Comparison of ENCODE assay signal across 17 cellular contexts in the genomic region with DNA sequence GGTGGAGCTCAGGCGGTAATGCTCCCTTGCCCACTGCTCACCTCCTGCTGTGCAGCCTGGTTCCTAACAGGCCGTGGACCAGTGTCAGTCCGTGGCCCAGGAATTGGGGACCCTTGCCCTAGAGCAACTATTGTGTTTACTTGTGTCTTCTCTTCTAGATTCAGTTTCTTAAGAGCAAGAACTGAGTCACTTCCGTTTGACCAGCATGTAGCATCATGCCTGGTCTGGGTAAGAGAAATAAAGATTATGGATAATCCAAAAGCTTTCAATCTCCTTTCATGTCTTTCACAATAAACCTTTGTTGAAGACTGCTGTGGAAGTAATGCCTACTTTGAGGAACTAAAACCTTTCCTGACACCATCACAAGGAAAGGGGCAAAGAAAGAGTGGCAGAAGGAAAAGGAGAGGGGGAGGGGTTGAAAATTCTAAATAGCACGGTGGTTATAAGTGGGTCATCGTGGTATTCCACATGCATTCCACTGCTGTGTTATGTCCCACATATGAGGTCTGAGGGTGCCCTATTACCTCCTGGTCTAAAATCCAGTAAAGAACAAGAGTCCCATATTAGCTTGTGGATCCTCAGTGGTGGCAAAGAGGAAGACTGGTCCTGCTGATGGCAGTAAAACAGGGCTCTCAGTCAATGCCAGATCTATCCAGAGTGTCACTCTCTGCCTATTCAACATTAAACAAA.
DNase-seq lines count a peak whose midpoint lies in the region; ATAC-seq and TF ChIP-seq lines count a peak whose summit lies in the region.
"Had no signal": no experiment of that assay in that cellular context is flagged by ENCODE, and none has a peak within 500 bp of the region (broad histone marks: within the 10 kb centered on the region; RNA-seq: fewer than 3 reads in every experiment).

No MANE protein-coding gene starts in this region.

- no peaks in the 10 kb centered on the region for H3K79me2 ChIP-seq in neural progenitor cell (ENCODE audit: low read depth)

- no peak overlapping the region for H3K4me3 Mint-ChIP-seq in neural progenitor cell
- H3K4me3 Mint-ChIP-seq: activated CD4-positive, alpha-beta T cell treated with anti-CD3 and anti-CD28 coated beads, Interleukin-2, amount 10 ng/mL, durations not matched to agents 24 days and 14 days; type B pancreatic cell had no signal

- peaks cover 41% of the 10 kb centered on the region for H3K4me1 ChIP-seq in left ventricle myocardium inferior
- peaks cover 15% of the 10 kb centered on the region for H3K4me1 ChIP-seq in right cardiac atrium (ENCODE audit: control insufficient read depth, insufficient read depth, low read length)
- H3K4me1 ChIP-seq in neural progenitor cell, result no peaks in the 10 kb centered on the region
- peaks cover 21% of the 10 kb centered on the region for H3K4me1 ChIP-seq in vagina

- no peaks in the 10 kb centered on the region for H4K20me1 ChIP-seq in neural progenitor cell (ENCODE audit: low read depth)
- H4K20me1 ChIP-seq: BLaER1 treated with 17β-estradiol and CSF1 and Interleukin-3, amounts not matched to agents 10 nM and 100 nM had no signal

- ATAC-seq in right cardiac atrium (no peak), esophagus mucosa (peak; percentile 80), HG02588 (IDR thresholded peaks at IDR 0.05; ENCODE audit: unreplicated experiment) (no peak), HG02763 (IDR thresholded peaks at IDR 0.05; ENCODE audit: unreplicated experiment) (no peak)
- ATAC-seq: Panc1 had no signal

- H3K4me3 ChIP-seq in left ventricle myocardium inferior (no peak overlapping the region), right cardiac atrium (ENCODE audit: low read length) (no peak overlapping the region), neural progenitor cell (no peak overlapping the region), vagina (no peak overlapping the region)
- H3K4me3 ChIP-seq: BLaER1 treated with 17β-estradiol and CSF1 and Interleukin-3, amounts not matched to agents 10 nM and 100 nM had no signal

- intact Hi-C loops in left ventricle myocardium inferior (cut with micrococcal nuclease) (no loop called here), right cardiac atrium (cut with DNase I) (no loop called here), vagina (cut with DNase I) (no loop called here)

- H3K9me3 ChIP-seq in left ventricle myocardium inferior (replicated peaks) (no peaks in the 10 kb centered on the region), right cardiac atrium (ENCODE audit: control insufficient read depth, low read length) (no peaks in the 10 kb centered on the region), neural progenitor cell (ENCODE audit: low read depth) (no peaks in the 10 kb centered on the region), vagina (no peaks in the 10 kb centered on the region)

- H3K27me3 Mint-ChIP-seq in neural progenitor cell (ENCODE audit: insufficient read depth, low read depth), result peaks cover 11% of the 10 kb centered on the region
- H3K27me3 Mint-ChIP-seq: activated CD4-positive, alpha-beta T cell treated with anti-CD3 and anti-CD28 coated beads, Interleukin-2, amount 10 ng/mL, durations not matched to agents 24 days and 14 days had no signal

- no peaks in the 10 kb centered on the region for H3F3A ChIP-seq in neural progenitor cell (ENCODE audit: low read depth)

- H3K27me3 ChIP-seq in left ventricle myocardium inferior (ENCODE audit: low read depth), result no peaks in the 10 kb centered on the region
- no peaks in the 10 kb centered on the region for H3K27me3 ChIP-seq in right cardiac atrium (ENCODE audit: control insufficient read depth, insufficient read depth)
- H3K27me3 ChIP-seq in neural progenitor cell, result no peaks in the 10 kb centered on the region
- no peaks in the 10 kb centered on the region for H3K27me3 ChIP-seq in vagina
- H3K27me3 ChIP-seq: BLaER1 treated with 17β-estradiol and CSF1 and Interleukin-3, amounts not matched to agents 10 nM and 100 nM had no signal

- H3K4me2 ChIP-seq in neural progenitor cell, result no peak overlapping the region
- H3K4me2 ChIP-seq: BLaER1 treated with 17β-estradiol and CSF1 and Interleukin-3, amounts not matched to agents 10 nM and 100 nM; KMS-11 had no signal

- 86% methylated on average over 6 of the region's 6 CpGs for WGBS in right cardiac atrium

- H3K36me3 Mint-ChIP-seq in neural progenitor cell, result peaks cover 2% of the 10 kb centered on the region

- H3K9me3 Mint-ChIP-seq in neural progenitor cell, result peaks cover 26% of the 10 kb centered on the region
- H3K9me3 Mint-ChIP-seq: activated CD4-positive, alpha-beta T cell treated with anti-CD3 and anti-CD28 coated beads, Interleukin-2, amount 10 ng/mL, durations not matched to agents 24 days and 14 days; type B pancreatic cell had no signal

- H3K36me3 ChIP-seq in left ventricle myocardium inferior, result no peaks in the 10 kb centered on the region
- H3K36me3 ChIP-seq in neural progenitor cell, result no peaks in the 10 kb centered on the region
- H3K36me3 ChIP-seq in vagina, result no peaks in the 10 kb centered on the region

- H3K27ac Mint-ChIP-seq in neural progenitor cell, result peak overlapping the region; percentile 60
- H3K27ac Mint-ChIP-seq: type B pancreatic cell had no signal

- H3K27ac ChIP-seq in left ventricle myocardium inferior (replicated peaks) (peak overlapping the region; percentile 74), right cardiac atrium (ENCODE audit: low read length) (no peak overlapping the region), neural progenitor cell (no peak overlapping the region), vagina (peak overlapping the region; percentile 71)
- H3K27ac ChIP-seq: BLaER1 treated with 17β-estradiol and CSF1 and Interleukin-3, amounts not matched to agents 10 nM and 100 nM; KMS-11 had no signal

- no peak for DNase-seq in left ventricle myocardium inferior
- no peak for DNase-seq in right cardiac atrium
- DNase-seq in neural progenitor cell (ENCODE audit: low spot score), result no peak
- no peak for DNase-seq in vagina (ENCODE audit: extremely low spot score in 2 of 2)
- DNase-seq in NCI-H1417 treated with DMSO at 0.1 percent for 48 hours (lab: John Stamatoyannopoulos, UW), result no peak
- DNase-seq: activated CD4-positive, alpha-beta T cell treated with anti-CD3 and anti-CD28 coated beads, Interleukin-2, amount 10 ng/mL, durations not matched to agents 24 days and 14 days; activated CD8-positive, alpha-beta memory T cell treated with anti-CD3 and anti-CD28 coated beads, Interleukin-2, amount 50 U/mL, for 4 hours; NCI-H1436; NCI-H82; small intestine had no signal

- no peak for TF ChIP-seq POLR2A in vagina (IDR thresholded peaks at IDR 0.05)

- no peak overlapping the region for H2AFZ ChIP-seq in neural progenitor cell (replicated peaks)

- H3K9ac ChIP-seq in neural progenitor cell, result no peak overlapping the region
- H3K9ac ChIP-seq: BLaER1 treated with 17β-estradiol and CSF1 and Interleukin-3, amounts not matched to agents 10 nM and 100 nM; KMS-11 had no signal

- H3K4me1 Mint-ChIP-seq in neural progenitor cell, result peaks cover 16% of the 10 kb centered on the region
- H3K4me1 Mint-ChIP-seq: activated CD4-positive, alpha-beta T cell treated with anti-CD3 and anti-CD28 coated beads, Interleukin-2, amount 10 ng/mL, durations not matched to agents 24 days and 14 days had no signal

- TF ChIP-seq CTCF in left ventricle myocardium inferior (IDR thresholded peaks at IDR 0.05; ENCODE audit: borderline replicate concordance) (no peak), neural progenitor cell (IDR thresholded peaks at IDR 0.05) (no peak), vagina (IDR thresholded peaks at IDR 0.05) (no peak)

Comparison
In these comparisons a context has a peak if more than half of its experiments do, and no peak if none do; other contexts are left out.
1. H3K27ac ChIP-seq: peak in left ventricle myocardium inferior (single experiment) and vagina (single experiment); none in right cardiac atrium (single experiment) and neural progenitor cell (single experiment).